ENCODE assay signal across 1 cellular context in the genomic region with DNA sequence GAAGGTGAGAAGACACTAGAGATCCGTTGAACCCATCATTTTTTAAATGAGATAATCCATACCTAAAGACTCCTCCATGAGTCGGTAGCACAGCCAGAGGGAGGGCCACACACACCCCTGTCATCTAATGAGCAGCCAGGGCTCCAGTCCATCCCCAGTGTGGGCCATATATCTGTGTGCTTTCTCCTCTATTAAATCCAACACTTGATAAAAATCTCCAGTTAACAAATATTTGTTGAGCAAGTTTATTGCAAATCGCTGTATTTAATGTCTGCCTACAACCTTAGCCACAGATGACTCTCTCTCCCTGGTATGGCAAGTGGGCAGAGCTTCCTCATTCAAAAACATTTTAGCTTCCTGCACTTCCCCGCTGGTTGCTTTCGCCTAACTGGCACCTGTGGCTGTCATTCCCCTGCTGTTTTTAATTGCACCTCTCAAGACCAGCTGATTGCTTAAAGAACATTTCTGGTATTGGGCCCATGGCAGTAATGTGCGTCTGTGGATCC.
TF ChIP-seq lines count a peak whose summit lies in the region.

No MANE protein-coding gene starts in this region.

TF ChIP-seq in A549, 52 proteins besides CTCF, POLR2A, EP300 and RAD21 (continued from another document):
- TF ChIP-seq EHF (CRISPR knock-in tag; IDR thresholded peaks at IDR 0.05): 0 out of 2 replicates have a peak, but pooled peaks have one; percentile 78
TF ChIP-seq in A549: peak in this region for 17.
